ENCODE assay signal across 22 cellular contexts in the genomic region with DNA sequence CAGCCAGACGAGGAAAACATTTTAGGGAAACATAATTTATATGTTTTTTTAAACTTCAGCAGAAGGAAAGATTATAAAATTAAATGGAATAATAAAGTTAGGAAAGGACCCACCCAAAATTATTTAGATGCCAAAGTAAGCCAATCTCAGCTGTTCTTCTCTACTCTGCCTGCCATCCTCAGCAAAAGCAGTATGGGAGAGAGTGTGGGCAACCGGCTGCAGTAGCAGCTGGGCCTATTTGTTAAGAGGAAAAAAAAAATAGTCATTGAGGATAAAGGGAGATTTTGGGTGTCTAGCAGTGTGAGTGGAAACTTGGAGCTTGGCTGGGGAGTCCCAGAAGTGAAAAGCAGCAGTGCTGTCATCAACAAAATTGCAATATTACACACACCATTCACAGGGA. TPM values are rescaled to one million over a fixed set of nuclear protein-coding genes. Genes with fewer than 3 reads are reported as not detected.
"Had no signal": no experiment of that assay in that cellular context is flagged by ENCODE, and none has a peak within 500 bp of the region (broad histone marks: within the 10 kb centered on the region; RNA-seq: fewer than 3 reads in every experiment).

No MANE protein-coding gene starts in this region.

- ATAC-seq: Panc1, PC-3, T-cell had no signal

- H3K9ac ChIP-seq: SK-N-SH had no signal

- DNase-seq: KBM-7, MV-4-11, NCI-H1048, NCI-H1105, NCI-H1417, NCI-H1436 treated with DMSO at 0.1 percent for 48 hours, NCI-H1694, NCI-H187 treated with DMSO at 0.1 percent for 48 hours, NCI-H2029 treated with DMSO at 0.1 percent for 48 hours, NCI-H226, NCI-H446, NCI-H510A, NCI-H524 treated with DMSO at 0.1 percent for 48 hours, NCI-H69, NCI-H774, PC-3, SHP77, SK-N-SH, SW 1271, T-cell had no signal

- H3K27ac ChIP-seq: RWPE1 had no signal

- H3K4me2 ChIP-seq: SK-N-SH had no signal

- H3K9me3 ChIP-seq: SK-N-SH had no signal

RNA-seq across cellular contexts. Expression of a gene that starts 15.4 kb away (rescaled TPM):
- total RNA-seq: T-cell had no signal
